8 cellular contexts compared by ENCODE assay signal in genomic region chr11:118622376-118623290, GRCh38. TPM values are rescaled to one million over a fixed set of nuclear protein-coding genes. Genes with fewer than 3 reads are reported as not detected.
DNase-seq lines count a peak whose midpoint lies in the region; ATAC-seq and TF ChIP-seq lines count a peak whose summit lies in the region.

No MANE protein-coding gene starts in this region.

- no peak for ATAC-seq in stimulated activated naive B cell treated with anti-CD40 and anti-IgM and Interleukin-4, amounts not matched to agents 10 μg/mL and 1 μg/mL and 100 μg/mL, for 72 hours (replicated peaks)
- no peak for ATAC-seq in GM21381 (IDR thresholded peaks at IDR 0.05; ENCODE audit: unreplicated experiment)

- peak; percentile 78 for DNase-seq in AG08396 (ENCODE audit: low spot score)
- peak; percentile 16 for DNase-seq in NB4 (ENCODE audit: low read depth)
- peak; percentile 90 for DNase-seq in amniotic epithelial cell (ENCODE audit: low read depth)
- peak; percentile 33 to 37 for DNase-seq in hippocampal formation (lab: John Stamatoyannopoulos, UW)
- DNase-seq in stimulated activated naive B cell treated with anti-CD40 and anti-IgM and Interleukin-4, amounts not matched to agents 10 μg/mL and 1 μg/mL and 100 μg/mL, for 72 hours = no peak
- no peak for DNase-seq in NK-92 treated with Interleukin-12 subunit alpha and Interleukin-12 subunit beta, amount 100 ng/mL, for 24 hours (lab: John Stamatoyannopoulos, UW)
- DNase-seq in mesenteric fat pad (ENCODE audit: low spot score) = no peak

- no peak for TF ChIP-seq CTCF in NB4 (IDR thresholded peaks at IDR 0.05; ENCODE audit: low read depth, low read length)

- peak overlapping the region; percentile 87 for H3K27ac Mint-ChIP-seq in stimulated activated naive B cell treated with anti-CD40 and anti-IgM and Interleukin-4, amounts not matched to agents 10 μg/mL and 1 μg/mL and 100 μg/mL, for 72 hours

- peaks cover 7 to 19% of the 10 kb centered on the region in 2 donors for H3K4me1 Mint-ChIP-seq in stimulated activated naive B cell treated with anti-CD40 and anti-IgM and Interleukin-4, amounts not matched to agents 10 μg/mL and 1 μg/mL and 100 μg/mL, for 72 hours

- no peaks in the 10 kb centered on the region for H3K9me3 Mint-ChIP-seq in stimulated activated naive B cell treated with anti-CD40 and anti-IgM and Interleukin-4, amounts not matched to agents 10 μg/mL and 1 μg/mL and 100 μg/mL, for 72 hours

- H3K36me3 Mint-ChIP-seq in stimulated activated naive B cell treated with anti-CD40 and anti-IgM and Interleukin-4, amounts not matched to agents 10 μg/mL and 1 μg/mL and 100 μg/mL, for 72 hours = peaks cover 0 to 4% of the 10 kb centered on the region in 2 donors

- H3K4me3 Mint-ChIP-seq in stimulated activated naive B cell treated with anti-CD40 and anti-IgM and Interleukin-4, amounts not matched to agents 10 μg/mL and 1 μg/mL and 100 μg/mL, for 72 hours = no peak overlapping the region

- TF ChIP-seq POLR2A in NB4 (IDR thresholded peaks at IDR 0.05; ENCODE audit: extremely low read depth, insufficient read length) = no peak

- H3K4me3 ChIP-seq in NB4 (ENCODE audit: low read depth, low read length) = no peak overlapping the region

- peaks cover 26 to 28% of the 10 kb centered on the region in 2 donors for H3K27me3 Mint-ChIP-seq in stimulated activated naive B cell treated with anti-CD40 and anti-IgM and Interleukin-4, amounts not matched to agents 10 μg/mL and 1 μg/mL and 100 μg/mL, for 72 hours

RNA-seq across cellular contexts. Expression of gene PHLDB1, which starts 15.2 kb away (rescaled TPM):
- 562 TPM for total RNA-seq in mesenteric fat pad

RNA-seq across cellular contexts. Expression of gene ARCN1, which starts 50.4 kb away (rescaled TPM):
- total RNA-seq in mesenteric fat pad = 176 TPM

RNA-seq across cellular contexts. Expression of gene TREH, which starts 56.8 kb away (rescaled TPM):
- total RNA-seq in mesenteric fat pad = not detected

RNA-seq across cellular contexts. Expression of gene IFT46, which starts 56.9 kb away (rescaled TPM):
- 11.4 TPM for total RNA-seq in mesenteric fat pad

Comparison
In these comparisons a context has a peak if more than half of its experiments do, and no peak if none do; other contexts are left out.
1. DNase-seq: peak in AG08396 (single experiment), NB4 (single experiment), amniotic epithelial cell (single experiment) and hippocampal formation (2 of 2); none in stimulated activated naive B cell treated with anti-CD40 and anti-IgM and Interleukin-4, amounts not matched to agents 10 μg/mL and 1 μg/mL and 100 μg/mL, for 72 hours (single experiment), NK-92 treated with Interleukin-12 subunit alpha and Interleukin-12 subunit beta, amount 100 ng/mL, for 24 hours (single experiment) and mesenteric fat pad (single experiment).